Comparison of ENCODE assay signal across 14 cellular contexts in genomic region chr7:127189885-127190284, GRCh38.
DNase-seq lines count a peak whose midpoint lies in the region; ATAC-seq and TF ChIP-seq lines count a peak whose summit lies in the region.
"Had no signal": no experiment of that assay in that cellular context is flagged by ENCODE, and none has a peak within 500 bp of the region (broad histone marks: within the 10 kb centered on the region; RNA-seq: fewer than 3 reads in every experiment).

No MANE protein-coding gene starts in this region.

- no peaks in the 10 kb centered on the region for H3K36me3 Mint-ChIP-seq in natural killer cell
- H3K36me3 Mint-ChIP-seq: activated naive CD8-positive, alpha-beta T cell treated with anti-CD3 and anti-CD28 coated beads for 36 hours; memory B cell had no signal

- peaks cover 10 to 37% of the 10 kb centered on the region in 2 donors for H3K27me3 Mint-ChIP-seq in natural killer cell (ENCODE audit: low read depth in 2 of 2)

- no peak overlapping the region for H3K4me3 Mint-ChIP-seq in natural killer cell
- H3K4me3 Mint-ChIP-seq: activated naive CD8-positive, alpha-beta T cell treated with anti-CD3 and anti-CD28 coated beads for 36 hours; HFFc6; memory B cell had no signal

- TF ChIP-seq CTCF in natural killer cell (IDR thresholded peaks at IDR 0.05) = no peak

- H3K9me3 Mint-ChIP-seq in natural killer cell = peaks cover 0 to 4% of the 10 kb centered on the region in 2 donors
- H3K9me3 Mint-ChIP-seq: activated naive CD8-positive, alpha-beta T cell treated with anti-CD3 and anti-CD28 coated beads for 36 hours had no signal

- H3K27ac Mint-ChIP-seq in natural killer cell = no peak overlapping the region
- H3K27ac Mint-ChIP-seq: activated naive CD8-positive, alpha-beta T cell treated with anti-CD3 and anti-CD28 coated beads for 36 hours; HFFc6; memory B cell had no signal

- intact Hi-C loops in natural killer cell (cut with micrococcal nuclease) = no loop called here

- no peaks in the 10 kb centered on the region for H3K4me1 Mint-ChIP-seq in natural killer cell
- H3K4me1 Mint-ChIP-seq: memory B cell had no signal

- no peak for ATAC-seq in natural killer cell

- DNase-seq in DMS53 (lab: John Stamatoyannopoulos, UW) = peak; percentile 99
- peak; percentile 97 for DNase-seq in NCI-H2029 (lab: John Stamatoyannopoulos, UW)
- peak; percentile 21 for DNase-seq in OCI-M1 (lab: John Stamatoyannopoulos, UW)
- DNase-seq in left kidney (ENCODE audit: low read depth, low spot score) = peak; percentile 10
- DNase-seq in stimulated activated CD4-positive, alpha-beta T cell treated with anti-CD3 and anti-CD28 coated beads, Interleukin-1b, Interleukin-23, amount 100 ng/mL, for 48 hours = no peak
- DNase-seq in natural killer cell = no peak
- DNase-seq in NCI-H226 = no peak
- no peak for DNase-seq in SIG-M5 treated with dmso at 0.1 percent for 504 hours (lab: John Stamatoyannopoulos, UW; ENCODE audit: unreplicated experiment)
- DNase-seq: activated CD4-positive, CD25-positive, alpha-beta regulatory T cell; activated naive CD8-positive, alpha-beta T cell treated with anti-CD3 and anti-CD28 coated beads for 36 hours; HFFc6; MG63; occipital lobe had no signal

Comparison
In these comparisons a context has a peak if more than half of its experiments do, and no peak if none do; other contexts are left out.
1. DNase-seq: peak in DMS53 (single experiment), NCI-H2029 (single experiment), OCI-M1 (single experiment) and left kidney (single experiment); none in stimulated activated CD4-positive, alpha-beta T cell treated with anti-CD3 and anti-CD28 coated beads, Interleukin-1b, Interleukin-23, amount 100 ng/mL, for 48 hours (single experiment), natural killer cell (single experiment), NCI-H226 (single experiment) and SIG-M5 treated with dmso at 0.1 percent for 504 hours (single experiment).